ENCODE assay signal across 30 cellular contexts in the genomic region with DNA sequence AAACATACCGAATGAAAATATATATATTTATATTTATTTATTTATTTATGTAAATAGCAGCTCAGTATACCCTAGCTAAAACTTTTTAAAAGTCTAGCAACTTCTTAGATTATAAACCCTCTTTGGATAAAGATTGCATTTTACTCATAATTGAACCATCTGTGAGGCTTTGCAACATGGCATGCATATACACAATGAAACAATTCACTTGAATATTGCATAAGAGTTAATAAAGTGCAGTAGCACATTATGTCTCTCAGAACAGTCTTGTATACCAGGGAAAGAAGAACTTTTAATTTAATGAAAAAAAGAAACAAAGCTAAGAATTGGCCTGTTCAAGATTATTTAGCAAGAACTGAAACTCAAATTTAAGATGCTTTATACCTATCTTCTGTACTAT.
"Had no signal": no experiment of that assay in that cellular context is flagged by ENCODE, and none has a peak within 500 bp of the region (broad histone marks: within the 10 kb centered on the region; RNA-seq: fewer than 3 reads in every experiment).

No MANE protein-coding gene starts in this region.

- H3K27me3 Mint-ChIP-seq: memory B cell; naive thymus-derived CD8-positive, alpha-beta T cell; stimulated activated naive B cell treated with anti-CD40 and anti-IgM and Interleukin-4, amounts not matched to agents 10 μg/mL and 1 μg/mL and 100 μg/mL, for 72 hours had no signal

- H3K9me3 Mint-ChIP-seq: memory B cell, neural crest cell had no signal

- DNase-seq: immature natural killer cell; left ventricle myocardium inferior; midbrain; mucosa of descending colon; naive thymus-derived CD8-positive, alpha-beta T cell; nucleus accumbens; pancreas; posterior cingulate gyrus; retina; right cardiac atrium; stimulated activated CD4-positive, alpha-beta T cell treated with anti-CD3 and anti-CD28 coated beads, Interleukin-12 subunit alpha, Interleukin-12 subunit beta, amount 100 ng/mL, for 4 hours; stimulated activated CD4-positive, alpha-beta T cell treated with anti-CD3 and anti-CD28 coated beads, Interleukin-15, amount 100 ng/mL, for 24 hours; stimulated activated CD4-positive, alpha-beta T cell treated with anti-CD3 and anti-CD28 coated beads, Interleukin-2, amount 100 ng/mL, for 24 hours; stimulated activated CD4-positive, alpha-beta T cell treated with anti-CD3 and anti-CD28 coated beads, Interleukin-4, amount 100 ng/mL, for 1 hour; stimulated activated naive B cell treated with anti-CD40 and anti-IgM and Interleukin-4, amounts not matched to agents 10 μg/mL and 1 μg/mL and 100 μg/mL, for 72 hours; stimulated activated naive CD8-positive, alpha-beta T cell treated with anti-CD3 and anti-CD28 coated beads, Interleukin-15, Interleukin-2, amounts not matched to agents 100 U/mL and 50 U/mL, for 24 hours; stomach; testis; thyroid gland; transverse colon; upper lobe of left lung had no signal

- H3K4me1 ChIP-seq: left ventricle myocardium inferior, pancreas, prostate gland, stomach, testis, thyroid gland, transverse colon, upper lobe of left lung, vagina had no signal

- H3K4me1 Mint-ChIP-seq: immature natural killer cell; naive thymus-derived CD8-positive, alpha-beta T cell; nephron; stimulated activated naive B cell treated with anti-CD40 and anti-IgM and Interleukin-4, amounts not matched to agents 10 μg/mL and 1 μg/mL and 100 μg/mL, for 72 hours had no signal

- FAIRE-seq: islet of Langerhans had no signal

- H3K27ac Mint-ChIP-seq: immature natural killer cell; memory B cell; naive thymus-derived CD8-positive, alpha-beta T cell; nephron; stimulated activated naive B cell treated with anti-CD40 and anti-IgM and Interleukin-4, amounts not matched to agents 10 μg/mL and 1 μg/mL and 100 μg/mL, for 72 hours had no signal

- H3K9me3 ChIP-seq: mucosa of descending colon, pancreas, prostate gland, stomach, testis, thyroid gland, transverse colon, upper lobe of left lung, vagina had no signal

- ATAC-seq: mucosa of descending colon; naive thymus-derived CD8-positive, alpha-beta T cell; pancreas; right cardiac atrium; sciatic nerve; stimulated activated naive B cell treated with anti-CD40 and anti-IgM and Interleukin-4, amounts not matched to agents 10 μg/mL and 1 μg/mL and 100 μg/mL, for 72 hours; stimulated activated naive CD8-positive, alpha-beta T cell treated with anti-CD3 and anti-CD28 coated beads, Interleukin-15, Interleukin-2, amounts not matched to agents 100 U/mL and 50 U/mL, for 24 hours had no signal

- H3K4me3 Mint-ChIP-seq: immature natural killer cell; memory B cell; naive thymus-derived CD8-positive, alpha-beta T cell; nephron; neural crest cell; stimulated activated naive B cell treated with anti-CD40 and anti-IgM and Interleukin-4, amounts not matched to agents 10 μg/mL and 1 μg/mL and 100 μg/mL, for 72 hours had no signal

- H3K27ac ChIP-seq: left ventricle myocardium inferior, pancreas, prostate gland, skin epidermis, stomach, testis, thyroid gland, transverse colon, upper lobe of left lung, vagina had no signal

- H3K27me3 ChIP-seq: pancreas, stomach, testis, thyroid gland, transverse colon, upper lobe of left lung, vagina had no signal

- H3K36me3 Mint-ChIP-seq: memory B cell; naive thymus-derived CD8-positive, alpha-beta T cell; stimulated activated naive B cell treated with anti-CD40 and anti-IgM and Interleukin-4, amounts not matched to agents 10 μg/mL and 1 μg/mL and 100 μg/mL, for 72 hours had no signal

- H3K36me3 ChIP-seq: left ventricle myocardium inferior, pancreas, prostate gland, stomach, thyroid gland, transverse colon, upper lobe of left lung, vagina had no signal

- H3K4me3 ChIP-seq: left ventricle myocardium inferior, lung, mucosa of descending colon, pancreas, prostate gland, skin epidermis, stomach, testis, thyroid gland, transverse colon, upper lobe of left lung, vagina had no signal
